Comparison of ENCODE assay signal across 27 cellular contexts in genomic region chr7:33667261-33667660, GRCh38.
A peak's percentile ranks its signal among the peaks of the same experiment; 100 is the strongest.
DNase-seq lines count a peak whose midpoint lies in the region; ATAC-seq lines count a peak whose summit lies in the region.
"Had no signal": no experiment of that assay in that cellular context is flagged by ENCODE, and none has a peak within 500 bp of the region (broad histone marks: within the 10 kb centered on the region; RNA-seq: fewer than 3 reads in every experiment).

No MANE protein-coding gene starts in this region.

- no peaks in the 10 kb centered on the region for H3K4me1 ChIP-seq in CD4-positive, alpha-beta memory T cell (ENCODE audit: insufficient read depth, low read length)
- H3K4me1 ChIP-seq: right atrium auricular region, upper lobe of right lung had no signal

- intact Hi-C loops in CD4-positive, alpha-beta memory T cell (cut with micrococcal nuclease) = no loop called here

- H3K27ac ChIP-seq in epithelial cell of prostate = peak overlapping the region; percentile 16
- H3K27ac ChIP-seq in CD4-positive, alpha-beta memory T cell (ENCODE audit: low read depth, low read length) = no peak overlapping the region
- H3K27ac ChIP-seq: dorsolateral prefrontal cortex, right atrium auricular region, upper lobe of right lung had no signal

- H3K27me3 ChIP-seq in CD4-positive, alpha-beta memory T cell (ENCODE audit: insufficient read depth, low read length) = no peaks in the 10 kb centered on the region
- H3K27me3 ChIP-seq: dorsolateral prefrontal cortex, right atrium auricular region, upper lobe of right lung had no signal

- no peak overlapping the region for H3K4me3 ChIP-seq in CD4-positive, alpha-beta memory T cell (ENCODE audit: low read length in 2 of 2)
- H3K4me3 ChIP-seq: dorsolateral prefrontal cortex, K562, right atrium auricular region, upper lobe of right lung had no signal

- no peak overlapping the region for H3K4me3 Mint-ChIP-seq in CD4-positive, alpha-beta memory T cell
- H3K4me3 Mint-ChIP-seq: activated CD4-positive, alpha-beta memory T cell treated with anti-CD3 and anti-CD28 coated beads, Interleukin-2, amount 10 ng/mL, durations not matched to agents 7 days and 5 days; CD4-positive, CD25-positive, alpha-beta regulatory T cell; mesothelial cell of epicardium; natural killer cell treated with Interleukin-12 subunit alpha and Interleukin-12 subunit beta and Interleukin-15 and Interleukin-18, amount 100 ng/mL, for 72 hours had no signal

- peaks cover 7 to 27% of the 10 kb centered on the region in 2 donors for H3K36me3 Mint-ChIP-seq in CD4-positive, alpha-beta memory T cell
- H3K36me3 Mint-ChIP-seq: natural killer cell treated with Interleukin-12 subunit alpha and Interleukin-12 subunit beta and Interleukin-15 and Interleukin-18, amount 100 ng/mL, for 72 hours had no signal

- peaks cover 0 to 4% (median 0%) of the 10 kb centered on the region in 8 donors for H3K9me3 Mint-ChIP-seq in CD4-positive, alpha-beta memory T cell
- H3K9me3 Mint-ChIP-seq: natural killer cell treated with Interleukin-12 subunit alpha and Interleukin-12 subunit beta and Interleukin-15 and Interleukin-18, amount 100 ng/mL, for 72 hours had no signal

- POLR2A ChIA-PET in CD4-positive, alpha-beta memory T cell (lab: Charles Lee; ENCODE audit: partially characterized antibody) = no interaction called here

- DNase-seq in EL = peak; percentile 30
- DNase-seq in RPMI7951 (ENCODE audit: low read depth) = peak; percentile 10
- DNase-seq in epithelial cell of prostate (ENCODE audit: low read depth, low spot score) = no peak
- DNase-seq in renal cortical epithelial cell (ENCODE audit: low read depth) = peak; percentile 22
- DNase-seq in MV-4-11 (lab: John Stamatoyannopoulos, UW) = no peak
- no peak for DNase-seq in CD4-positive, alpha-beta memory T cell
- DNase-seq: activated CD4-positive, alpha-beta memory T cell treated with anti-CD3 and anti-CD28 coated beads, Interleukin-2, amount 10 ng/mL, durations not matched to agents 7 days and 5 days; activated gamma-delta T cell; activated T-cell treated with anti-CD3 and anti-CD28 coated beads for 4 hours; CD4-positive, CD25-positive, alpha-beta regulatory T cell; DMS 273 treated with DMSO at 0.1 percent for 48 hours; dorsolateral prefrontal cortex; left colon; NCI-H146; NCI-H345; NCI-H774; SIG-M5; stimulated activated CD8-positive, alpha-beta memory T cell treated with anti-CD3 and anti-CD28 coated beads, Interleukin-4, amount 100 ng/mL, for 48 hours; upper lobe of right lung had no signal

- no peak for ATAC-seq in HG03025 (IDR thresholded peaks at IDR 0.05; ENCODE audit: low FRiP score, unreplicated experiment)
- no peak for ATAC-seq in GM21528 (IDR thresholded peaks at IDR 0.05; ENCODE audit: low FRiP score, unreplicated experiment)
- ATAC-seq: activated CD4-positive, CD25-positive, alpha-beta regulatory T cell treated with anti-CD3 and anti-CD28 coated beads, Interleukin-2, amount 50 U/mL, for 24 hours; HCT116; K562; left colon; natural killer cell treated with Interleukin-12 subunit alpha and Interleukin-12 subunit beta and Interleukin-15 and Interleukin-18, amount 100 ng/mL, for 72 hours; upper lobe of right lung had no signal

- no peaks in the 10 kb centered on the region for H3K9me3 ChIP-seq in CD4-positive, alpha-beta memory T cell (ENCODE audit: control insufficient read depth in 1 of 2, low read length in 2 of 2)
- H3K9me3 ChIP-seq: right atrium auricular region, upper lobe of right lung had no signal

- H3K36me3 ChIP-seq in CD4-positive, alpha-beta memory T cell (ENCODE audit: insufficient read depth, low read length) = no peaks in the 10 kb centered on the region
- H3K36me3 ChIP-seq: right atrium auricular region, upper lobe of right lung had no signal

- CTCF ChIA-PET in CD4-positive, alpha-beta memory T cell (lab: Charles Lee; ENCODE audit: partially characterized antibody) = no interaction called here

- H3K27ac Mint-ChIP-seq in CD4-positive, alpha-beta memory T cell = no peak overlapping the region
- H3K27ac Mint-ChIP-seq: activated CD4-positive, alpha-beta memory T cell treated with anti-CD3 and anti-CD28 coated beads, Interleukin-2, amount 10 ng/mL, durations not matched to agents 7 days and 5 days; CD4-positive, CD25-positive, alpha-beta regulatory T cell; mesothelial cell of epicardium; natural killer cell treated with Interleukin-12 subunit alpha and Interleukin-12 subunit beta and Interleukin-15 and Interleukin-18, amount 100 ng/mL, for 72 hours had no signal

- no peaks in the 10 kb centered on the region for H3K4me1 Mint-ChIP-seq in CD4-positive, alpha-beta memory T cell
- H3K4me1 Mint-ChIP-seq: activated CD4-positive, alpha-beta memory T cell treated with anti-CD3 and anti-CD28 coated beads, Interleukin-2, amount 10 ng/mL, durations not matched to agents 7 days and 5 days; CD4-positive, CD25-positive, alpha-beta regulatory T cell had no signal

- H3K27me3 Mint-ChIP-seq in CD4-positive, alpha-beta memory T cell = no peaks in the 10 kb centered on the region
- H3K27me3 Mint-ChIP-seq: activated CD4-positive, alpha-beta memory T cell treated with anti-CD3 and anti-CD28 coated beads, Interleukin-2, amount 10 ng/mL, durations not matched to agents 7 days and 5 days; CD4-positive, CD25-positive, alpha-beta regulatory T cell; natural killer cell treated with Interleukin-12 subunit alpha and Interleukin-12 subunit beta and Interleukin-15 and Interleukin-18, amount 100 ng/mL, for 72 hours had no signal

Comparison
In these comparisons a context has a peak if more than half of its experiments do, and no peak if none do; other contexts are left out.
1. DNase-seq: peak in EL (single experiment), RPMI7951 (single experiment) and renal cortical epithelial cell (single experiment); none in epithelial cell of prostate (single experiment), MV-4-11 (single experiment) and CD4-positive, alpha-beta memory T cell (0 of 5).